Comparison of ENCODE assay signal across 33 cellular contexts in the genomic region with DNA sequence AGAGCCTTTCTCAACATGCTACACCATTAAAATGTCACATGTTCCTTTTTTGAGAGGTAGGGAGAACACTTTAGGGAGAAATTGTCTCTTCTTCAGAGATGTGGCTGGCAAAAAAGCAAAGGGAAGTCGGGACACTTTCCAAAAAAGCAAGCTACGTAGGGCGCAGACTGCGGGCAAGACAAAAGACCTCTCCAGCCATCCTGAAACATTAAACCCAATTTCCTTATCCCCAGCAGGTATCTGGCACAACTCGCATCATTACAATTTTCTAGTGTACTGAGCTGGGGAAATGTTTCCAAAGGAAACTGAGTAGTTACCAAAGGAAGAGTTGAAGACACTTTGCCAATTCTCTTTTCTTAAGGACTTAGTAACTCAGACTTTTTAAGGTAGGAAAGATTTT.
"Had no signal": no experiment of that assay in that cellular context is flagged by ENCODE, and none has a peak within 500 bp of the region (broad histone marks: within the 10 kb centered on the region; RNA-seq: fewer than 3 reads in every experiment).

No MANE protein-coding gene starts in this region.

- H3K4me3 Mint-ChIP-seq: activated B cell treated with CpG ODN at 0.5 μM for 24 hours; activated CD8-positive, alpha-beta T cell treated with anti-CD3 and anti-CD28 coated beads for 36 hours; activated naive CD4-positive, alpha-beta T cell treated with anti-CD3 and anti-CD28 coated beads for 36 hours; activated naive CD4-positive, alpha-beta T cell treated with anti-CD3 and anti-CD28 coated beads, Interleukin-2, amount 50 U/mL, for 24 hours; activated naive CD8-positive, alpha-beta T cell treated with anti-CD3 and anti-CD28 coated beads for 36 hours; activated naive CD8-positive, alpha-beta T cell treated with anti-CD3 and anti-CD28 coated beads, Interleukin-2, amount 50 U/mL, for 24 hours; activated T-helper 1 cell treated with anti-CD3 and anti-CD28 coated beads, Interleukin-12 subunit alpha, Interleukin-12 subunit beta, Interleukin-2, Interleukin-4 antibody, amounts not matched to agents 30 ng/mL and 10 ng/mL and 1 ng/mL, durations not matched to agents 14 hours and 24 hours and 36 hours; T-helper 2 cell treated with Interferon-gamma antibody and Interleukin-4, amounts not matched to agents 5 μg/mL and 100 μg/mL, for 36 hours had no signal

- H3K79me2 ChIP-seq: hepatocyte had no signal

- H3K27ac ChIP-seq: adrenal gland, body of pancreas, colonic mucosa, epithelial cell of prostate, esophagus squamous epithelium, gastroesophageal sphincter, heart right ventricle, hepatocyte, WERI-Rb-1 had no signal

- ATAC-seq: activated CD4-positive, CD25-positive, alpha-beta regulatory T cell treated with anti-CD3 and anti-CD28 coated beads, Interleukin-2, amount 50 U/mL, for 24 hours; activated CD8-positive, alpha-beta T cell treated with anti-CD3 and anti-CD28 coated beads for 36 hours; activated naive CD8-positive, alpha-beta T cell treated with anti-CD3 and anti-CD28 coated beads, Interleukin-2, amount 50 U/mL, for 24 hours; body of pancreas; gastroesophageal sphincter; heart right ventricle had no signal

- H3K4me2 ChIP-seq: hepatocyte had no signal

- H3K27me3 Mint-ChIP-seq: activated B cell treated with CpG ODN at 0.5 μM for 24 hours; activated CD8-positive, alpha-beta T cell treated with anti-CD3 and anti-CD28 coated beads for 36 hours; activated naive CD4-positive, alpha-beta T cell treated with anti-CD3 and anti-CD28 coated beads, Interleukin-2, amount 50 U/mL, for 24 hours; activated naive CD8-positive, alpha-beta T cell treated with anti-CD3 and anti-CD28 coated beads for 36 hours; activated naive CD8-positive, alpha-beta T cell treated with anti-CD3 and anti-CD28 coated beads, Interleukin-2, amount 50 U/mL, for 24 hours had no signal

- H3K36me3 ChIP-seq: adrenal gland, colonic mucosa, esophagus squamous epithelium, gastroesophageal sphincter, heart right ventricle, WERI-Rb-1 had no signal

- H3K4me1 ChIP-seq: adrenal gland, body of pancreas, colonic mucosa had no signal

- H3K27ac Mint-ChIP-seq: activated B cell treated with CpG ODN at 0.5 μM for 24 hours; activated CD8-positive, alpha-beta T cell treated with anti-CD3 and anti-CD28 coated beads for 36 hours; activated naive CD4-positive, alpha-beta T cell treated with anti-CD3 and anti-CD28 coated beads for 36 hours; activated naive CD4-positive, alpha-beta T cell treated with anti-CD3 and anti-CD28 coated beads, Interleukin-2, amount 50 U/mL, for 24 hours; activated naive CD8-positive, alpha-beta T cell treated with anti-CD3 and anti-CD28 coated beads for 36 hours; activated naive CD8-positive, alpha-beta T cell treated with anti-CD3 and anti-CD28 coated beads, Interleukin-2, amount 50 U/mL, for 24 hours; activated T-helper 1 cell treated with anti-CD3 and anti-CD28 coated beads, Interleukin-12 subunit alpha, Interleukin-12 subunit beta, Interleukin-2, Interleukin-4 antibody, amounts not matched to agents 30 ng/mL and 10 ng/mL and 1 ng/mL, durations not matched to agents 14 hours and 24 hours and 36 hours; activated T-helper 2 cell treated with anti-CD3 and anti-CD28 coated beads, Interferon-gamma antibody, Interleukin-2, Interleukin-4, amounts not matched to agents 10 μg/mL and 5 μg/mL and 100 μg/mL, durations not matched to agents 14 hours and 24 hours and 36 hours; T-helper 2 cell treated with Interferon-gamma antibody and Interleukin-4, amounts not matched to agents 5 μg/mL and 100 μg/mL, for 36 hours had no signal

- DNase-seq: activated B cell treated with CpG ODN at 0.5 μM for 24 hours; activated CD4-positive, alpha-beta T cell treated with anti-CD3 and anti-CD28 coated beads for 48 hours; activated CD4-positive, alpha-beta T cell treated with anti-CD3 and anti-CD28 coated beads, Interleukin-2, amount 50 U/mL, for 1 hour; activated CD4-positive, alpha-beta T cell treated with anti-CD3 and anti-CD28 coated beads, Interleukin-2, amount 50 U/mL, for 48 hours; activated CD8-positive, alpha-beta memory T cell treated with anti-CD3 and anti-CD28 coated beads for 24 hours; activated CD8-positive, alpha-beta T cell treated with anti-CD3 and anti-CD28 coated beads for 36 hours; activated effector memory CD4-positive, alpha-beta T cell treated with anti-CD3 and anti-CD28 coated beads, Interleukin-2, amount 50 U/mL, for 16 hours; activated naive CD4-positive, alpha-beta T cell treated with anti-CD3 and anti-CD28 coated beads for 36 hours; activated naive CD8-positive, alpha-beta T cell treated with anti-CD3 and anti-CD28 coated beads for 36 hours; activated naive CD8-positive, alpha-beta T cell treated with anti-CD3 and anti-CD28 coated beads, Interleukin-2, amount 50 U/mL, for 24 hours; activated T-cell treated with anti-CD3 and anti-CD28 coated beads, Interleukin-2, amount 50 U/mL, for 1 hour; activated T-cell treated with anti-CD3 and anti-CD28 coated beads, Interleukin-2, amount 50 U/mL, for 48 hours; adrenal gland; amygdala; aorta; body of pancreas; caudate nucleus; cerebellar nuclear complex; colonic mucosa; effector CD8-positive, alpha-beta T cell; esophagus squamous epithelium; foreskin melanocyte; heart right ventricle; T1000; WERI-Rb-1 had no signal

- H2AFZ ChIP-seq: hepatocyte had no signal

- H3K4me3 ChIP-seq: adrenal gland, body of pancreas, colonic mucosa, esophagus squamous epithelium, gastroesophageal sphincter, heart right ventricle, hepatocyte had no signal

- H3K36me3 Mint-ChIP-seq: activated naive CD4-positive, alpha-beta T cell treated with anti-CD3 and anti-CD28 coated beads, Interleukin-2, amount 50 U/mL, for 24 hours; activated naive CD8-positive, alpha-beta T cell treated with anti-CD3 and anti-CD28 coated beads for 36 hours had no signal

- H3K27me3 ChIP-seq: adrenal gland, body of pancreas, colonic mucosa, esophagus squamous epithelium, gastroesophageal sphincter, heart right ventricle, hepatocyte had no signal

- H3K4me1 Mint-ChIP-seq: activated B cell treated with CpG ODN at 0.5 μM for 24 hours; activated naive CD4-positive, alpha-beta T cell treated with anti-CD3 and anti-CD28 coated beads, Interleukin-2, amount 50 U/mL, for 24 hours; activated naive CD8-positive, alpha-beta T cell treated with anti-CD3 and anti-CD28 coated beads for 36 hours; activated naive CD8-positive, alpha-beta T cell treated with anti-CD3 and anti-CD28 coated beads, Interleukin-2, amount 50 U/mL, for 24 hours had no signal

- H3K9me3 Mint-ChIP-seq: activated B cell treated with CpG ODN at 0.5 μM for 24 hours; activated CD8-positive, alpha-beta T cell treated with anti-CD3 and anti-CD28 coated beads for 36 hours; activated naive CD4-positive, alpha-beta T cell treated with anti-CD3 and anti-CD28 coated beads for 36 hours; activated naive CD4-positive, alpha-beta T cell treated with anti-CD3 and anti-CD28 coated beads, Interleukin-2, amount 50 U/mL, for 24 hours; activated naive CD8-positive, alpha-beta T cell treated with anti-CD3 and anti-CD28 coated beads for 36 hours; activated naive CD8-positive, alpha-beta T cell treated with anti-CD3 and anti-CD28 coated beads, Interleukin-2, amount 50 U/mL, for 24 hours; activated T-helper 2 cell treated with anti-CD3 and anti-CD28 coated beads, Interferon-gamma antibody, Interleukin-2, Interleukin-4, amounts not matched to agents 10 μg/mL and 5 μg/mL and 100 μg/mL, durations not matched to agents 14 hours and 24 hours and 36 hours had no signal
